Comparison of ENCODE assay signal across 21 cellular contexts in the genomic region with DNA sequence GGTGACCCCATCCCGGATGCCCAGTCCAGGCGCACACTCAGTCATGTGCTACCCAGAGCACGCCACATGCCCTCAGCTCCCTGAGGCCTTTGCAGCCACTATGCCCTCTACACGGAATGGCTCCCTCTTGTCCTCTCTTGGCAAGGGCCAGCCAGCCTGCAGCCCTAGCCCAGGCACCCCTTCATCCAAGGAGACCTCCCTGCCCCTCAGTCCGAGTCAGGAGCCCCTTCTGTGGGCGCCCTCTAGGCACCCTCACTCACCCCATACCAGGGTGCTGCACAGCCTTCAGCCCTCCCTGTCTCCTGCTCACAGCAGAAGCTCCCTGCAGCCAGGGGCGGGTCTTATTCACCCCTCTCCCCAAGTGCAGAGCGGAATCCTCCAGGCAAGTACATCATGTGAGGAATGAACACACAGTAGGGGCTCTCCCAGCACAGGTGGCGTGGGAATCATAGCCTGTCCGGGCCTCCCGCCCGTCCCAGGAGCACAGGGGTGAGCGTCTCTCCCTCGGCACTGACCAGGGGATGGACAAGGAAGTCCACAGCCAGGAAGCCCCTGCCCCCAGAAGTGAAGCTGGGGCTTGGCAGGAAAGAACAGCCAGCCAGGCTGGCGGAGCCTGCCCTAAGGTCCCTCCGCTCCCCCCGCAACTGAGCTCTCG.
DNase-seq lines count a peak whose midpoint lies in the region; ATAC-seq, FAIRE-seq and TF ChIP-seq lines count a peak whose summit lies in the region.
"Had no signal": no experiment of that assay in that cellular context is flagged by ENCODE, and none has a peak within 500 bp of the region (broad histone marks: within the 10 kb centered on the region; RNA-seq: fewer than 3 reads in every experiment).

No MANE protein-coding gene starts in this region.

- DNase-seq in Right ventricle myocardium inferior (ENCODE audit: missing footprints) (peak; percentile 54), heart right ventricle (no peak), endodermal cell (no peak), urothelium cell line (ENCODE audit: low spot score) (no peak), hippocampal formation (lab: John Stamatoyannopoulos, UW) (no peak), GOT3 (lab: John Stamatoyannopoulos, UW) (no peak)
- DNase-seq: C1 segment of cervical spinal cord; CD4-positive, CD25-positive, alpha-beta regulatory T cell; CD8-positive, alpha-beta memory T cell; COR-L47; DMS 273 treated with DMSO at 0.1 percent for 48 hours; DMS53; DND-41; EL; GM23248; H7 had no signal

- WGBS in heart right ventricle, 2 donors: 75 to 77% methylated on average over 18 of the region's 18 CpGs
- 79 to 85% methylated on average over 6 to 18 of the region's 18 CpGs for WGBS in endodermal cell (ENCODE audit: insufficient coverage in 1 of 2, insufficient read length in 1 of 2), 2 experiments

- H3K4me3 ChIP-seq in heart right ventricle (no peak overlapping the region), endodermal cell (ENCODE audit: low read length) (no peak overlapping the region)
- no peak overlapping the region; a peak in 1 of 20 replicates for H3K4me3 ChIP-seq in BLaER1 treated with 17β-estradiol and CSF1 and Interleukin-3, amounts not matched to agents 10 nM and 100 nM
- H3K4me3 ChIP-seq: GM23248 had no signal

- no peak for TF ChIP-seq CTCF in heart right ventricle (IDR thresholded peaks at IDR 0.05)
- no peak for TF ChIP-seq CTCF in endodermal cell (conservative IDR thresholded peaks at IDR 0.05)

- H3K27ac Mint-ChIP-seq in endodermal cell: peak overlapping the region; percentile 56

- H3K36me3 Mint-ChIP-seq in endodermal cell (ENCODE audit: low read depth): no peaks in the 10 kb centered on the region
- H3K36me3 Mint-ChIP-seq: CD4-positive, CD25-positive, alpha-beta regulatory T cell; CD8-positive, alpha-beta memory T cell had no signal

- intact Hi-C loops in Right ventricle myocardium inferior (cut with DNase I) (no loop called here), heart right ventricle (cut with DNase I) (no loop called here)

- peak overlapping the region in 4 of 11 experiments; percentile 20 to 57 (median 33); a peak in 4 of 22 replicates for H3K9ac ChIP-seq in BLaER1 treated with 17β-estradiol and CSF1 and Interleukin-3, amounts not matched to agents 10 nM and 100 nM
- H3K9ac ChIP-seq in endodermal cell (ENCODE audit: extremely low read depth, low read length, poor library complexity, severe bottlenecking): no peak overlapping the region
- H3K9ac ChIP-seq: GM23248 had no signal

- no peak for ATAC-seq in Right ventricle myocardium inferior
- no peak for ATAC-seq in heart right ventricle

- H3K9me3 ChIP-seq in heart right ventricle (no peaks in the 10 kb centered on the region), endodermal cell (ENCODE audit: control insufficient read depth, low read length) (no peaks in the 10 kb centered on the region)
- H3K9me3 ChIP-seq in BLaER1 treated with 17β-estradiol and CSF1 and Interleukin-3, amounts not matched to agents 10 nM and 100 nM (replicated peaks in 1 of 11): no peaks in the 10 kb centered on the region

- H3K27me3 Mint-ChIP-seq in endodermal cell (ENCODE audit: insufficient read depth): no peaks in the 10 kb centered on the region

- H3K36me3 ChIP-seq in heart right ventricle: no peaks in the 10 kb centered on the region
- H3K36me3 ChIP-seq in BLaER1 treated with 17β-estradiol and CSF1 and Interleukin-3, amounts not matched to agents 10 nM and 100 nM: no peaks in the 10 kb centered on the region
- H3K36me3 ChIP-seq in endodermal cell (ENCODE audit: control insufficient read depth, insufficient read depth, low read length): no peaks in the 10 kb centered on the region

- peak overlapping the region; percentile 52 to 94 (median 85) for H3K4me2 ChIP-seq in BLaER1 treated with 17β-estradiol and CSF1 and Interleukin-3, amounts not matched to agents 10 nM and 100 nM

- H3K4me1 Mint-ChIP-seq in endodermal cell: peaks cover 10% of the 10 kb centered on the region
- H3K4me1 Mint-ChIP-seq: CD4-positive, CD25-positive, alpha-beta regulatory T cell; CD8-positive, alpha-beta memory T cell had no signal

- H3K4me1 ChIP-seq in heart right ventricle: no peaks in the 10 kb centered on the region
- H3K4me1 ChIP-seq in BLaER1 treated with 17β-estradiol and CSF1 and Interleukin-3, amounts not matched to agents 10 nM and 100 nM: peaks cover 49 to 100% (median 95%) of the 10 kb centered on the region in 10 experiments
- peaks cover 4% of the 10 kb centered on the region for H3K4me1 ChIP-seq in endodermal cell (ENCODE audit: control insufficient read depth, insufficient read depth, low read length)

- H3K27ac ChIP-seq in heart right ventricle (no peak overlapping the region), endodermal cell (ENCODE audit: low read depth, low read length) (no peak overlapping the region)
- peak overlapping the region in 4 of 11 experiments; percentile 6 to 46 (median 40); a peak in 5 of 22 replicates for H3K27ac ChIP-seq in BLaER1 treated with 17β-estradiol and CSF1 and Interleukin-3, amounts not matched to agents 10 nM and 100 nM
- H3K27ac ChIP-seq: 22Rv1, GM23248 had no signal

- H3K27me3 ChIP-seq in heart right ventricle: peaks cover 0 to 68% (median 43%) of the 10 kb centered on the region in 7 donors
- H3K27me3 ChIP-seq in BLaER1 treated with 17β-estradiol and CSF1 and Interleukin-3, amounts not matched to agents 10 nM and 100 nM: peaks cover 0 to 17% (median 0%) of the 10 kb centered on the region in 11 experiments; a peak in 1 of 22 replicates
- H3K27me3 ChIP-seq in endodermal cell (ENCODE audit: control insufficient read depth, insufficient read depth, low read length, poor library complexity, severe bottlenecking): no peaks in the 10 kb centered on the region

- peaks cover 0 to 25% (median 0%) of the 10 kb centered on the region in 11 experiments; a peak in 2 of 22 replicates for H4K20me1 ChIP-seq in BLaER1 treated with 17β-estradiol and CSF1 and Interleukin-3, amounts not matched to agents 10 nM and 100 nM

- peak; percentile 50 for FAIRE-seq in urothelium cell line (lab: Jason Lieb, UNC)
- FAIRE-seq: G401.6, GM12891, GM19239 had no signal

- no peaks in the 10 kb centered on the region for H3K9me3 Mint-ChIP-seq in endodermal cell
- H3K9me3 Mint-ChIP-seq: CD4-positive, CD25-positive, alpha-beta regulatory T cell; CD8-positive, alpha-beta memory T cell had no signal

- H3K4me3 Mint-ChIP-seq in endodermal cell: no peak overlapping the region
- H3K4me3 Mint-ChIP-seq: CD4-positive, CD25-positive, alpha-beta regulatory T cell; CD8-positive, alpha-beta memory T cell had no signal
